19 cellular contexts compared by ENCODE assay signal in genomic region chr6:124793406-124793805, GRCh38.
"Had no signal": no experiment of that assay in that cellular context is flagged by ENCODE, and none has a peak within 500 bp of the region (broad histone marks: within the 10 kb centered on the region; RNA-seq: fewer than 3 reads in every experiment).

No MANE protein-coding gene starts in this region.

- H3K4me3 ChIP-seq: gastrocnemius medialis, heart right ventricle, ovary, right atrium auricular region, sigmoid colon, skin epidermis, testis, tibial nerve, upper lobe of right lung, vagina had no signal

- DNase-seq: effector memory CD4-positive, alpha-beta T cell; gastrocnemius medialis; heart right ventricle; hypothalamus; kidney glomerular epithelial cell; naive thymus-derived CD4-positive, alpha-beta T cell; nephron progenitor cell; ovary; sigmoid colon; stimulated activated CD4-positive, alpha-beta T cell treated with anti-CD3 and anti-CD28 coated beads, Interleukin-2, amount 100 ng/mL, for 24 hours; stimulated activated CD4-positive, alpha-beta T cell treated with anti-CD3 and anti-CD28 coated beads, Interleukin-4, amount 100 ng/mL, for 4 hours; stimulated activated naive B cell treated with anti-CD40 and anti-IgM and Interleukin-4, amounts not matched to agents 10 μg/mL and 1 μg/mL and 100 μg/mL, for 72 hours; stimulated activated naive CD8-positive, alpha-beta T cell treated with anti-CD3 and anti-CD28 coated beads, Interleukin-15, amount 100 ng/mL, for 72 hours; testis; upper lobe of right lung had no signal
